In the genomic region with DNA sequence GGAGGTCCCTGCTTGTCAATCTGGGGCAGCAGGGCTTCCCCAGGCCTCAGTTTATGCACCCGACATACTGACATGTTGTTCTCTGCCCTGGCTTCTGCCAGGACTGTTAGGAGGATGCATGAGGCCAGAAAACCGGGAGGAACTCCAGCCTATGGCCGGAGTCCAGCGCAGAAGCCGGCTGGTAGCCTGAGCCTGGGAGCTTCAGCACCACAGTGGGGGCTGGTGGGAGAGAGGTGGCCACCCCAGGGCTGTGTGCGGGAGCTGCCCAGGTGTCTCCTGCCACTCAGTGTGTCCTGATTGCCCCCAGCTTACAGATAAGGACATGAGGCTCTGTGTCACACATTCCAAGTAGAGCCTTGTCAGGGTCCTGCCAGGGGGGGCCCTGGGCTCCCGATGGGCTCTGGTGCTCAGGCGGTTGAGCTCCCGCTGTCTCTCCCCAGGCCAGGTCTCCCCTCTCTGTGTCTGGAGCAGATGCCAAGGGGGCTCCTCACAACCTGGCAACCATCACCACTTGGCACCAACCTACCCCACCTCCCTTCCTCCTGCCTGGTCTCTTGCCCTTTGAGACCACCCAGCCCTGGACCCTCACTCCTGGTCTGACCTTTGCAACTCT, we compare ENCODE assay signal across 12 cellular contexts. TPM values are rescaled to one million over a fixed set of nuclear protein-coding genes. Genes with fewer than 3 reads are reported as not detected.
DNase-seq lines count a peak whose midpoint lies in the region; ATAC-seq, FAIRE-seq and TF ChIP-seq lines count a peak whose summit lies in the region.
"Had no signal": no experiment of that assay in that cellular context is flagged by ENCODE, and none has a peak within 500 bp of the region (broad histone marks: within the 10 kb centered on the region; RNA-seq: fewer than 3 reads in every experiment).

No MANE protein-coding gene starts in this region.

- no peaks in the 10 kb centered on the region for H3K9me3 ChIP-seq in kidney (ENCODE audit: control insufficient read depth in 1 of 2, low read length in 2 of 2)
- no peaks in the 10 kb centered on the region for H3K9me3 ChIP-seq in sigmoid colon

- WGBS in sigmoid colon, 2 donors: 76 to 79% methylated on average over 9 of the region's 9 CpGs

- no peak for TF ChIP-seq CTCF in C4-2B (conservative IDR thresholded peaks at IDR 0.05)
- no peak for TF ChIP-seq CTCF in kidney (IDR thresholded peaks at IDR 0.05; ENCODE audit: borderline replicate concordance, extremely low read depth, insufficient read depth)
- TF ChIP-seq CTCF in sigmoid colon (IDR thresholded peaks at IDR 0.05): no peak

- H3K4me1 ChIP-seq in kidney (ENCODE audit: control insufficient read depth in 1 of 2, insufficient read depth in 1 of 2, low read depth in 1 of 2, low read length in 2 of 2) (peaks cover 0 to 14% of the 10 kb centered on the region in 2 donors), sigmoid colon (peaks cover 3 to 74% (median 65%) of the 10 kb centered on the region in 4 donors)

- intact Hi-C loops in kidney (cut with DNase I): loop anchor here (5.0 to 10.0 kb wide), 2 partner anchors 83 to 115 kb away; no protein-coding TSS in a partner anchor
- intact Hi-C loops in sigmoid colon (cut with DNase I): loop anchor here (2.0 to 10.0 kb wide), 4 partner anchors 67 to 825 kb away; partner anchors contain the start of gene ANXA11
- intact Hi-C loops in activated CD4-positive, alpha-beta T cell treated with anti-CD3 and anti-CD28 coated beads for 36 hours (cut with DNase I, micrococcal nuclease): no loop called here

- POLR2A ChIA-PET in activated CD4-positive, alpha-beta T cell treated with anti-CD3 and anti-CD28 coated beads for 36 hours (lab: Charles Lee): no interaction called here

- H3K27ac Mint-ChIP-seq in activated CD4-positive, alpha-beta T cell treated with anti-CD3 and anti-CD28 coated beads for 36 hours: no peak overlapping the region
- H3K27ac Mint-ChIP-seq: activated naive CD8-positive, alpha-beta T cell; CD4-positive, alpha-beta T cell had no signal

- no peak for FAIRE-seq in kidney (lab: Jason Lieb, UNC)
- FAIRE-seq: small intestine had no signal

- no peak for ATAC-seq in HG02642 (IDR thresholded peaks at IDR 0.05; ENCODE audit: poor library complexity, unreplicated experiment)
- ATAC-seq in activated CD4-positive, alpha-beta T cell treated with anti-CD3 and anti-CD28 coated beads for 36 hours: no peak

- no peaks in the 10 kb centered on the region for H3K9me3 Mint-ChIP-seq in activated CD4-positive, alpha-beta T cell treated with anti-CD3 and anti-CD28 coated beads for 36 hours (ENCODE audit: low read depth)
- H3K9me3 Mint-ChIP-seq: CD4-positive, alpha-beta T cell had no signal

- H3K36me3 Mint-ChIP-seq in activated CD4-positive, alpha-beta T cell treated with anti-CD3 and anti-CD28 coated beads for 36 hours (ENCODE audit: low read depth): no peaks in the 10 kb centered on the region
- H3K36me3 Mint-ChIP-seq: activated naive CD8-positive, alpha-beta T cell had no signal

- H3K4me3 Mint-ChIP-seq in activated CD4-positive, alpha-beta T cell treated with anti-CD3 and anti-CD28 coated beads for 36 hours: no peak overlapping the region
- H3K4me3 Mint-ChIP-seq: activated naive CD8-positive, alpha-beta T cell; CD4-positive, alpha-beta T cell had no signal

- H3K9ac ChIP-seq in kidney (ENCODE audit: low read length in 2 of 2): no peak overlapping the region

- no peaks in the 10 kb centered on the region for H3K27me3 ChIP-seq in sigmoid colon

- H3K27me3 Mint-ChIP-seq in activated CD4-positive, alpha-beta T cell treated with anti-CD3 and anti-CD28 coated beads for 36 hours: no peaks in the 10 kb centered on the region
- H3K27me3 Mint-ChIP-seq: activated naive CD8-positive, alpha-beta T cell; CD4-positive, alpha-beta T cell had no signal

- no peak for TF ChIP-seq POLR2A in sigmoid colon (IDR thresholded peaks at IDR 0.05)

- no peak for TF ChIP-seq EP300 in sigmoid colon (IDR thresholded peaks at IDR 0.05)

- H3K36me3 ChIP-seq in kidney (ENCODE audit: control insufficient read depth in 1 of 2, insufficient read depth in 2 of 2, low read length in 2 of 2) (no peaks in the 10 kb centered on the region), sigmoid colon (peaks cover 0 to 8% (median 4%) of the 10 kb centered on the region in 4 donors)

- H3K4me3 ChIP-seq in kidney (ENCODE audit: low read length in 2 of 2) (no peak overlapping the region), sigmoid colon (no peak overlapping the region)

- DNase-seq in caudate nucleus (lab: John Stamatoyannopoulos, UW) (peak in 4 of 61 donors; percentile 33 to 49 (median 43)), kidney (peak; percentile 79), sigmoid colon (peak; percentile 87), SW 1271 (lab: John Stamatoyannopoulos, UW) (no peak), AML-193 (lab: John Stamatoyannopoulos, UW) (no peak)
- no peak for DNase-seq in activated CD4-positive, alpha-beta T cell treated with anti-CD3 and anti-CD28 coated beads for 36 hours
- DNase-seq: kidney glomerular epithelial cell had no signal

- H3K4me1 Mint-ChIP-seq in activated CD4-positive, alpha-beta T cell treated with anti-CD3 and anti-CD28 coated beads for 36 hours: peaks cover 2% of the 10 kb centered on the region

- CTCF ChIA-PET in activated CD4-positive, alpha-beta T cell treated with anti-CD3 and anti-CD28 coated beads for 36 hours (lab: Charles Lee): interaction anchor here (0.6 kb wide), 1 partner anchor 14 kb away, joined by 3 read pairs; no protein-coding TSS in a partner anchor

- peak overlapping the region; percentile 85 for H3K27ac ChIP-seq in C4-2B
- peak overlapping the region; percentile 21 for H3K27ac ChIP-seq in caudate nucleus (ENCODE audit: low read depth, low read length)
- H3K27ac ChIP-seq in kidney (ENCODE audit: low read depth in 2 of 2, low read length in 2 of 2): peak overlapping the region in 1 of 2 donors; percentile 51
- peak overlapping the region in 2 of 4 donors; percentile 90 to 91 for H3K27ac ChIP-seq in sigmoid colon

RNA-seq across cellular contexts. Expression of gene PPIF, which starts 32.3 kb away (rescaled TPM):
- total RNA-seq in kidney: 36.7 TPM
- polyA plus RNA-seq in kidney (ENCODE audit: insufficient read depth, low read depth, low replicate concordance): 120 TPM
- 10 to 100 TPM; 26.4 to 48.5 (median 32.5) TPM for total RNA-seq in sigmoid colon
- polyA plus RNA-seq in sigmoid colon: 10 to 100 TPM; 60.7 to 74.9 (median 71.9) TPM
- total RNA-seq in activated CD4-positive, alpha-beta T cell treated with anti-CD3 and anti-CD28 coated beads for 36 hours: 10 to 100 TPM; 92.3 to 96.1 TPM

Comparison
In these comparisons a context has a peak if more than half of its experiments do, and no peak if none do; other contexts are left out.
1. DNase-seq: peak in kidney (single experiment) and sigmoid colon (single experiment); none in SW 1271 (0 of 2), AML-193 (0 of 2) and activated CD4-positive, alpha-beta T cell treated with anti-CD3 and anti-CD28 coated beads for 36 hours (single experiment).
2. intact Hi-C loops: an anchor here in kidney (5.0 to 10.0 kb wide) and sigmoid colon (2.0 to 10.0 kb wide); none called in activated CD4-positive, alpha-beta T cell treated with anti-CD3 and anti-CD28 coated beads for 36 hours.